In the genomic region with DNA sequence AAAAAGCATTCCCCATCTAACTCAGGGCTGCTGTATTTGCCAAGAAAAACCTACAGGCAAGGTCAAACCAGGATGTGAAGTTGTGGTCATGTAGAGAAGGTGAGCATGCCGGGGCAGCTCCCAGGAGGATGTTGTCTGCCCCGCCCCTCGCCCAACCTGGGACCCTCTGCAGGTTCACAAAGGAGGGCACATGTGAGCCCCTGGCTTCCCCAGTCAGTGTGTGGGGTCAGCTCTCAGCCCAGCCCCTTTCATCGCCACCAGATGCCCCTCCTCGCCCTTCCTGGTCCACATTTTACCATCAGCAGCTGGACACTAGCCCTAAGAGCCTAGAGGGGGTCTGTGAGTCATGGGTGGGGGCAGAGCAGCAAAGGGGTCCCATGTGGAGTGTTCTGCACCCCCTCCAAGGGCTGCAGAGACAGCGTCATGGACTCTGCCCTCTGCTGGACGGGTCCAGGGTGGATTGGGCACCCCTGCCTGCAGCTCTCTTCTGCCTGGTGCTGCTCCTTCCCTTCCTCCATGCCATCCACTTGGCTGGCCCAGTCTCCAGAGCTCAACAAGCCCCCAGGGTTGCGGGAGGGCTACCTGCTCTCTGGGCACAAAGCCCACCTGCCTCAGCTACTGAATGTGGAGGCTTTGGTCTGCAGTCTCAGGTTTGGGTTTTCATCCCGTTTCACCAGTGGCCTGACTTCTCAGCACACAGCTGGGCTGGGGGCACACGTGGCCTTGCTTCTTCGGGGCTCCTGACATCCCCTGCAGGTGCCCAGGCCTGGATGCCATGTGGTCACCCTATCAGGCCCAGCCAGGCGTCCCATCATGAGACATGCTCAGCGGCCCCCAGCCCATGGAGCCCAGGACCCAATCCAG, we compare ENCODE assay signal across 10 cellular contexts. TPM values are rescaled to one million over a fixed set of nuclear protein-coding genes. Genes with fewer than 3 reads are reported as not detected.
A peak's percentile ranks its signal among the peaks of the same experiment; 100 is the strongest.
DNase-seq lines count a peak whose midpoint lies in the region; ATAC-seq, FAIRE-seq and TF ChIP-seq lines count a peak whose summit lies in the region.
"Had no signal": no experiment of that assay in that cellular context is flagged by ENCODE, and none has a peak within 500 bp of the region (broad histone marks: within the 10 kb centered on the region; RNA-seq: fewer than 3 reads in every experiment).

No MANE protein-coding gene starts in this region.

- ATAC-seq in SK-N-SH treated with all-trans-retinoic acid at 6 μM for 48 hours: no peak
- ATAC-seq in stimulated activated memory B cell treated with anti-CD40 and anti-IgM and Interleukin-4, amounts not matched to agents 10 μg/mL and 1 μg/mL and 100 μg/mL, for 72 hours: no peak

- peak overlapping the region; percentile 83; the same call in 1 of the 2 replicates for H2BK5ac ChIP-seq in H1 (ENCODE audit: low read depth, low read length)

- no peaks in the 10 kb centered on the region for H3F3A ChIP-seq in SK-N-SH (replicated peaks; ENCODE audit: insufficient read depth)

- peaks cover 13% of the 10 kb centered on the region for H3K23me2 ChIP-seq in H1 (ENCODE audit: low read depth, low read length)

- no peak overlapping the region for H2BK120ac ChIP-seq in H1 (replicated peaks; ENCODE audit: low read depth, low read length)

- no peak overlapping the region for H3K9ac ChIP-seq in SK-N-SH
- H3K9ac ChIP-seq in H1 (replicated peaks in 1 of 4; ENCODE audit: extremely low read depth in 1 of 4, low read depth in 3 of 4, low read length in 3 of 4): no peak overlapping the region

- CTCF ChIA-PET in SK-N-SH (lab: Yijun Ruan, JAX) (interaction anchor here (0.8 to 3.9 kb wide), 5 partner anchors 25 to 58 kb away, joined by 3 to 19 read pairs (median 4); no protein-coding TSS in a partner anchor), H1 (lab: Charles Lee; ENCODE audit: partially characterized antibody) (interaction anchor here (0.6 to 5.3 kb wide), 14 partner anchors 9 to 1035 kb away, joined by 3 to 79 read pairs (median 4); partner anchors contain the start of gene POP4)

- H2BK12ac ChIP-seq in H1 (ENCODE audit: low read depth, low read length): peak overlapping the region; percentile 68; the same call in 1 of the 2 replicates

- no peak overlapping the region for H3K56ac ChIP-seq in H1 (replicated peaks; ENCODE audit: insufficient read length, low read depth, low read length)

- WGBS in SK-N-SH (ENCODE audit: low lambda C conversion rate): 85% methylated on average over 9 of the region's 13 CpGs
- 83% methylated on average over 13 of the region's 13 CpGs; no CpG with 5 or more reads in 1 of the 2 experiments for WGBS in H1 (ENCODE audit: extremely low coverage in 1 of 2, insufficient coverage in 1 of 2, insufficient read length in 1 of 2, insufficient replicate concordance in 2 of 2, low coverage in 1 of 2, low lambda C conversion rate in 2 of 2, missing lambda C conversion rate in 1 of 2), 2 experiments

- no peak overlapping the region; the same call in 1 of the 2 replicates for H2BK20ac ChIP-seq in H1 (ENCODE audit: low read length)

- peaks cover 16% of the 10 kb centered on the region for H3K36me3 Mint-ChIP-seq in stimulated activated memory B cell treated with anti-CD40 and anti-IgM and Interleukin-4, amounts not matched to agents 10 μg/mL and 1 μg/mL and 100 μg/mL, for 72 hours

- H3K79me2 ChIP-seq in SK-N-SH (ENCODE audit: insufficient read depth) (peaks cover 4% of the 10 kb centered on the region; the same call in 1 of the 2 replicates), H1 (ENCODE audit: control insufficient read depth in 1 of 2, insufficient read depth in 2 of 2, low read length in 2 of 2) (peaks cover 0 to 39% of the 10 kb centered on the region in 2 experiments; a peak in 1 of 4 replicates)

- peak overlapping the region; percentile 70 for H4K91ac ChIP-seq in H1 (replicated peaks; ENCODE audit: insufficient read length, low read length)

- H2AFZ ChIP-seq in SK-N-SH (ENCODE audit: low read depth): no peak overlapping the region
- no peak overlapping the region for H2AFZ ChIP-seq in H1 (ENCODE audit: low read length)

- no peaks in the 10 kb centered on the region for H4K20me1 ChIP-seq in SK-N-SH (ENCODE audit: insufficient read depth)
- peaks cover 3 to 9% of the 10 kb centered on the region in 2 experiments for H4K20me1 ChIP-seq in H1 (replicated peaks in 1 of 2; ENCODE audit: control insufficient read depth in 1 of 2, insufficient read depth in 2 of 2, low read length in 2 of 2)

- H3K27me3 Mint-ChIP-seq in stimulated activated memory B cell treated with anti-CD40 and anti-IgM and Interleukin-4, amounts not matched to agents 10 μg/mL and 1 μg/mL and 100 μg/mL, for 72 hours: no peaks in the 10 kb centered on the region

- H3K9me3 Mint-ChIP-seq in stimulated activated memory B cell treated with anti-CD40 and anti-IgM and Interleukin-4, amounts not matched to agents 10 μg/mL and 1 μg/mL and 100 μg/mL, for 72 hours: no peaks in the 10 kb centered on the region

- peak overlapping the region; percentile 71 for H3K18ac ChIP-seq in H1 (ENCODE audit: extremely low read depth, low read length)

- peak overlapping the region; percentile 39; the same call in 1 of the 2 replicates for H2AK5ac ChIP-seq in H1 (ENCODE audit: low read depth, low read length)

- no peak overlapping the region for H3K4ac ChIP-seq in H1 (replicated peaks; ENCODE audit: insufficient read length, low read depth, low read length)

- FAIRE-seq in H1 (lab: Jason Lieb, UNC): no peak

- H3K79me1 ChIP-seq in H1 (ENCODE audit: low read depth, low read length): peaks cover 21% of the 10 kb centered on the region

- TF ChIP-seq EP300 in SK-N-SH (IDR thresholded peaks at IDR 0.05; ENCODE audit: borderline replicate concordance in 1 of 2, low read depth in 1 of 2, low read length in 1 of 2) (no peak), H1 (IDR thresholded peaks at IDR 0.05; ENCODE audit: borderline replicate concordance in 1 of 2, low read depth in 2 of 2, low read length in 2 of 2) (no peak)

- H3K4me2 ChIP-seq in SK-N-SH (no peak overlapping the region), H1 (ENCODE audit: insufficient read depth in 1 of 2, low read depth in 2 of 2, low read length in 2 of 2) (no peak overlapping the region)

- DNase-seq in SK-N-SH: no peak
- DNase-seq in Peyer's patch: peak in 1 of 3 donors; percentile 49
- no peak for DNase-seq in H1 (ENCODE audit: low read depth in 1 of 2, low spot score in 2 of 2)
- DNase-seq in activated gamma-delta T cell (lab: John Stamatoyannopoulos, UW): no peak
- DNase-seq in nucleus accumbens (lab: John Stamatoyannopoulos, UW): no peak
- DNase-seq in cerebellum (ENCODE audit: low spot score): no peak
- DNase-seq: 8988T, NCI-H2171 treated with DMSO at 0.1 percent for 48 hours had no signal

- H4K5ac ChIP-seq in H1 (ENCODE audit: insufficient read length, low read depth, low read length): no peak overlapping the region

- H3K9me3 ChIP-seq in SK-N-SH: no peaks in the 10 kb centered on the region
- no peaks in the 10 kb centered on the region for H3K9me3 ChIP-seq in Peyer's patch
- H3K9me3 ChIP-seq in H1 (ENCODE audit: insufficient read depth in 2 of 2, low read depth in 1 of 2, low read length in 1 of 2): no peaks in the 10 kb centered on the region

- peaks cover 7 to 19% of the 10 kb centered on the region in 2 experiments; a peak in 2 of 4 replicates for H3K4me1 ChIP-seq in SK-N-SH (ENCODE audit: control insufficient read depth in 1 of 2, insufficient read depth in 2 of 2, low read depth in 1 of 2, low read length in 1 of 2)
- H3K4me1 ChIP-seq in Peyer's patch: peaks cover 0 to 52% (median 40%) of the 10 kb centered on the region in 4 donors
- peaks cover 0 to 21% (median 18%) of the 10 kb centered on the region in 4 experiments; a peak in 6 of 7 replicates for H3K4me1 ChIP-seq in H1 (replicated peaks in 1 of 4; ENCODE audit: control insufficient read depth in 3 of 4, insufficient read depth in 4 of 4, low read length in 3 of 4)

- no peaks in the 10 kb centered on the region for H3K27me3 ChIP-seq in SK-N-SH (ENCODE audit: insufficient read depth)
- H3K27me3 ChIP-seq in Peyer's patch: no peaks in the 10 kb centered on the region
- H3K27me3 ChIP-seq in H1 (replicated peaks in 1 of 4; ENCODE audit: control insufficient read depth in 3 of 4, extremely low read depth in 1 of 4, insufficient read depth in 3 of 4, low read length in 3 of 4): peaks cover 0 to 8% (median 1%) of the 10 kb centered on the region in 4 experiments; a peak in 4 of 7 replicates

- no peaks in the 10 kb centered on the region for H3K36me3 ChIP-seq in SK-N-SH (replicated peaks in 1 of 2; ENCODE audit: control insufficient read depth in 1 of 2, insufficient read depth in 2 of 2, low read length in 1 of 2)
- peaks cover 0 to under 1% (median 0%) of the 10 kb centered on the region in 3 donors for H3K36me3 ChIP-seq in Peyer's patch
- peaks cover 0 to 4% (median 0%) of the 10 kb centered on the region in 4 experiments; a peak in 1 of 8 replicates for H3K36me3 ChIP-seq in H1 (ENCODE audit: control insufficient read depth in 2 of 4, insufficient read depth in 4 of 4, low read length in 3 of 4)

- TF ChIP-seq RAD21 in SK-N-SH (IDR thresholded peaks at IDR 0.05; ENCODE audit: low read length) (no peak), H1 (IDR thresholded peaks at IDR 0.05 in 1 of 2, conservative IDR thresholded peaks at IDR 0.05 in 1 of 2; ENCODE audit: low read depth in 2 of 2, low read length in 2 of 2) (peak; percentile 19 to 35; a peak in 2 of 4 replicates)

- H3K27ac ChIP-seq in SK-N-SH (ENCODE audit: low read depth in 2 of 2, low read length in 1 of 2) (no peak overlapping the region), Peyer's patch (peak overlapping the region; percentile 70 to 92 (median 82)), H1 (ENCODE audit: low read depth, low read length) (no peak overlapping the region)

- no peak overlapping the region for H3K14ac ChIP-seq in H1 (ENCODE audit: insufficient read length)

- H3K4me1 Mint-ChIP-seq in stimulated activated memory B cell treated with anti-CD40 and anti-IgM and Interleukin-4, amounts not matched to agents 10 μg/mL and 1 μg/mL and 100 μg/mL, for 72 hours: peaks cover 84% of the 10 kb centered on the region

- no peak overlapping the region for H3K23ac ChIP-seq in H1 (ENCODE audit: insufficient read length)

- H3K4me3 ChIP-seq in SK-N-SH (ENCODE audit: low read depth in 2 of 2, low read length in 1 of 2) (no peak overlapping the region), Peyer's patch (peak overlapping the region in 3 of 4 donors; percentile 4 to 27 (median 10)), H1 (ENCODE audit: extremely low read depth in 1 of 4, insufficient read depth in 2 of 4, low read depth in 3 of 4, low read length in 4 of 4) (no peak overlapping the region)

- H4K8ac ChIP-seq in H1 (ENCODE audit: extremely low read depth, insufficient read depth, low read length): peak overlapping the region; percentile 46; the same call in 1 of the 2 replicates

- peak overlapping the region; percentile 63 for H3K27ac Mint-ChIP-seq in stimulated activated memory B cell treated with anti-CD40 and anti-IgM and Interleukin-4, amounts not matched to agents 10 μg/mL and 1 μg/mL and 100 μg/mL, for 72 hours

- H2BK15ac ChIP-seq in H1 (ENCODE audit: low read length): peak overlapping the region; percentile 53; the same call in 1 of the 2 replicates

- POLR2A ChIA-PET in SK-N-SH (lab: Yijun Ruan, JAX) (interaction anchor here (1.1 kb wide), 1 partner anchor 10 kb away, joined by 3 read pairs; no protein-coding TSS in a partner anchor), H1 (lab: Charles Lee; ENCODE audit: partially characterized antibody) (interaction anchor here (1.1 to 3.0 kb wide), 4 partner anchors 8 to 63 kb away, joined by 3 to 13 read pairs (median 4); partner anchors contain the start of gene POP4)

- H3K4me3 Mint-ChIP-seq in stimulated activated memory B cell treated with anti-CD40 and anti-IgM and Interleukin-4, amounts not matched to agents 10 μg/mL and 1 μg/mL and 100 μg/mL, for 72 hours: no peak overlapping the region

- TF ChIP-seq CTCF in SK-N-SH (IDR thresholded peaks at IDR 0.05) (peak; percentile 26; the same call in 1 of the 2 replicates), Peyer's patch (IDR thresholded peaks at IDR 0.05) (no peak), H1 (IDR thresholded peaks at IDR 0.05; ENCODE audit: control extremely low read depth in 1 of 3, insufficient read depth in 1 of 3, low read depth in 1 of 3, low read length in 3 of 3) (peak; percentile 49 to 69 (median 60))

- TF ChIP-seq POLR2A in Peyer's patch (IDR thresholded peaks at IDR 0.05) (no peak), H1 (IDR thresholded peaks at IDR 0.05; ENCODE audit: control extremely low read depth in 1 of 2, low read depth in 2 of 2, low read length in 2 of 2) (no peak)

- H3K9me2 ChIP-seq in SK-N-SH: no peaks in the 10 kb centered on the region

RNA-seq across cellular contexts. Expression of gene PLEKHF1, which starts 3.7 kb away (rescaled TPM):
- 3.9 TPM in 2 replicates for polyA plus RNA-seq in SK-N-SH (2012; rRNA removed)
- 1.4 and 2.3 TPM in 2 replicates for polyA plus RNA-seq in SK-N-SH (2012; cell fraction: cytosol; rRNA removed)
- polyA plus RNA-seq in SK-N-SH (2012; cell fraction: nucleus; rRNA removed): 6.4 and 8.0 TPM in 2 replicates
- 10 to 100 TPM in 1 of 4 donors, 1 to 10 TPM in 3; 8.2 to 16.5 (median 9.0) TPM for total RNA-seq in Peyer's patch
- total RNA-seq in H1 (2021; fragmentation: NEBNext Ultra II Directional; extraction: Animal tissue kit (Norgen Biotek cat#: 25700)): 11.1 and 12.0 TPM in 2 replicates
- polyA plus RNA-seq in H1 (2011; rRNA removed): 18.4 and 21.8 TPM in 2 replicates
- 16.3 TPM for polyA plus RNA-seq in H1 (2011; cell fraction: cytosol; rRNA removed)
- 15.9 TPM for polyA plus RNA-seq in H1 (2011; cell fraction: nucleus; rRNA removed)
- polyA plus RNA-seq in H1 (2012, experiment 1 of 2): 5.3 to 10.2 TPM (median 9.3 TPM) in 4 replicates
- polyA plus RNA-seq in H1 (2012, experiment 2 of 2): 11.5 TPM
- polyA plus RNA-seq in H1 (2013, experiment 1 of 2): 6.0 TPM
- polyA plus RNA-seq in H1 (2013, experiment 2 of 2): 5.8 TPM
- polyA minus RNA-seq in H1 (2011; rRNA and poly(A)+ RNA removed): 6.3 and 6.7 TPM in 2 replicates
- polyA minus RNA-seq in H1 (2011; cell fraction: cytosol; rRNA and poly(A)+ RNA removed): 11.9 TPM
- 18.6 TPM for polyA minus RNA-seq in H1 (2011; cell fraction: nucleus; rRNA and poly(A)+ RNA removed)
- total RNA-seq in cerebellum: 1.5 TPM

RNA-seq across cellular contexts. Expression of gene C19orf12, which starts 46.1 kb away (rescaled TPM):
- polyA plus RNA-seq in SK-N-SH (2012; rRNA removed) (26.4 and 30.5 TPM in 2 replicates), H1 (2011; rRNA removed) (10.7 and 14.6 TPM in 2 replicates)
- polyA plus RNA-seq in SK-N-SH (2012; cell fraction: cytosol; rRNA removed): 25.0 and 30.1 TPM in 2 replicates
- 23.5 and 27.6 TPM in 2 replicates for polyA plus RNA-seq in SK-N-SH (2012; cell fraction: nucleus; rRNA removed)
- total RNA-seq in Peyer's patch (10 to 100 TPM; 18.2 to 49.1 (median 28.2) TPM), cerebellum (35.3 TPM)
- 11.9 and 14.5 TPM in 2 replicates for total RNA-seq in H1 (2021; fragmentation: NEBNext Ultra II Directional; extraction: Animal tissue kit (Norgen Biotek cat#: 25700))
- 10.5 TPM for polyA plus RNA-seq in H1 (2011; cell fraction: cytosol; rRNA removed)
- 12.9 TPM for polyA plus RNA-seq in H1 (2011; cell fraction: nucleus; rRNA removed)
- 9.6 to 12.2 TPM (median 10.7 TPM) in 4 replicates for polyA plus RNA-seq in H1 (2012, experiment 1 of 2)
- 10.7 TPM for polyA plus RNA-seq in H1 (2012, experiment 2 of 2)
- polyA plus RNA-seq in H1 (2013, experiment 1 of 2): 8.8 TPM
- 8.9 TPM for polyA plus RNA-seq in H1 (2013, experiment 2 of 2)
- 3.7 and 3.8 TPM in 2 replicates for polyA minus RNA-seq in H1 (2011; rRNA and poly(A)+ RNA removed)
- polyA minus RNA-seq in H1 (2011; cell fraction: cytosol; rRNA and poly(A)+ RNA removed): 5.4 TPM
- 7.5 TPM for polyA minus RNA-seq in H1 (2011; cell fraction: nucleus; rRNA and poly(A)+ RNA removed)

Comparison
In these comparisons a context has a peak if more than half of its experiments do, and no peak if none do; other contexts are left out.
1. H3K27ac ChIP-seq: peak in Peyer's patch (4 of 4); none in SK-N-SH (0 of 2) and H1 (single experiment).
2. H3K4me3 ChIP-seq: peak in Peyer's patch (3 of 4); none in SK-N-SH (0 of 2) and H1 (0 of 4).
3. CTCF ChIP-seq: peak in SK-N-SH (single experiment) and H1 (3 of 3); none in Peyer's patch (0 of 6).
4. Of the 17 proteins assayed by ChIP-seq in both H1 and SK-N-SH: peak only in H1: RAD21; only in SK-N-SH: none; in both: CTCF; in neither: 15.